In genomic region chr3:177878192-177878591, GRCh38 we compare ENCODE assay signal across 2 cellular contexts.
TF ChIP-seq lines count a peak whose summit lies in the region.

No MANE protein-coding gene starts in this region.

TF ChIP-seq in IMR-90, 13 proteins besides CTCF, POLR2A, EP300 and RAD21 (continued from another document):
- TF ChIP-seq MAFK (IDR thresholded peaks at IDR 0.05; ENCODE audit: low read depth, low read length) (no peak), CHD1 (IDR thresholded peaks at IDR 0.05; ENCODE audit: low read depth, low read length) (no peak), BHLHE40 (IDR thresholded peaks at IDR 0.05; ENCODE audit: low read depth, low read length) (no peak)
TF ChIP-seq in IMR-90: peak in this region for 0.

TF ChIP-seq in K562, 482 proteins besides CTCF, POLR2A, EP300 and RAD21 (continued from another document):
- TF ChIP-seq E2F5 (CRISPR knock-in tag; IDR thresholded peaks at IDR 0.05) (no peak), C11orf30 (IDR thresholded peaks at IDR 0.05; ENCODE audit: low read depth) (no peak), CBX8 (IDR thresholded peaks at IDR 0.05; ENCODE audit: borderline replicate concordance, extremely low read depth, low read depth, low read length, poor library complexity, severe bottlenecking) (no peak), ZNF143 (CRISPR knock-in tag; IDR thresholded peaks at IDR 0.05) (no peak), KLF1 (tag; IDR thresholded peaks at IDR 0.05) (no peak), XRCC4 (IDR thresholded peaks at IDR 0.05; ENCODE audit: extremely low read depth, insufficient read depth, insufficient read length) (no peak), MEIS2 (IDR thresholded peaks at IDR 0.05; ENCODE audit: partially characterized antibody) (peak; percentile 42), TCF3 (CRISPR knock-in tag; IDR thresholded peaks at IDR 0.05) (0 out of 2 replicates have a peak, but pooled peaks have one; percentile 8), YBX1 (IDR thresholded peaks at IDR 0.05) (no peak), SREBF2 (CRISPR knock-in tag; IDR thresholded peaks at IDR 0.05) (no peak), CBFA2T3 (IDR thresholded peaks at IDR 0.05) (peak; percentile 57), BRD9 (IDR thresholded peaks at IDR 0.05; ENCODE audit: low read depth, partially characterized antibody) (no peak), MYBL2 (IDR thresholded peaks at IDR 0.05; ENCODE audit: low read depth) (no peak), MYBL2 (CRISPR knock-in tag; IDR thresholded peaks at IDR 0.05; ENCODE audit: borderline replicate concordance) (no peak), PTRF (tag; IDR thresholded peaks at IDR 0.05) (no peak), PYGO2 (tag; IDR thresholded peaks at IDR 0.05) (no peak), XRCC5 (IDR thresholded peaks at IDR 0.05; ENCODE audit: low read depth, low read length) (no peak), PHB (CRISPR knock-in tag; IDR thresholded peaks at IDR 0.05) (no peak), RFX1 (IDR thresholded peaks at IDR 0.05) (no peak), FOXJ2 (tag; IDR thresholded peaks at IDR 0.05) (no peak), CHCHD3 (CRISPR knock-in tag; IDR thresholded peaks at IDR 0.05) (no peak), KAT7 (CRISPR knock-in tag; IDR thresholded peaks at IDR 0.05; ENCODE audit: borderline replicate concordance) (no peak), FOSL1 (tag; conservative IDR thresholded peaks at IDR 0.05) (0 out of 2 replicates have a peak, but pooled peaks have one; percentile 49), ARID1B (IDR thresholded peaks at IDR 0.05) (peak; percentile 41; the same call in 1 of the 2 replicates), NCOA1 (IDR thresholded peaks at IDR 0.05; ENCODE audit: low read depth) (no peak), TRIM28 (IDR thresholded peaks at IDR 0.05) (no peak), ZBTB40 (IDR thresholded peaks at IDR 0.05) (no peak), ZBTB40 (CRISPR knock-in tag; IDR thresholded peaks at IDR 0.05) (no peak), MXD1 (CRISPR knock-in tag; IDR thresholded peaks at IDR 0.05; ENCODE audit: borderline replicate concordance, poor library complexity, severe bottlenecking) (no peak), KDM2B (CRISPR knock-in tag; IDR thresholded peaks at IDR 0.05) (no peak), MTA2 (IDR thresholded peaks at IDR 0.05; ENCODE audit: low read depth) (0 out of 2 replicates have a peak, but pooled peaks have one; percentile 24), SFPQ (IDR thresholded peaks at IDR 0.05; ENCODE audit: low read depth, low read length) (no peak), TEAD4 (IDR thresholded peaks at IDR 0.05; ENCODE audit: low read length) (peak; percentile 70; the same call in 1 of the 2 replicates), TEAD4 (CRISPR knock-in tag; IDR thresholded peaks at IDR 0.05; ENCODE audit: borderline replicate concordance) (no peak)
- TF ChIP-seq, protein P1, sequence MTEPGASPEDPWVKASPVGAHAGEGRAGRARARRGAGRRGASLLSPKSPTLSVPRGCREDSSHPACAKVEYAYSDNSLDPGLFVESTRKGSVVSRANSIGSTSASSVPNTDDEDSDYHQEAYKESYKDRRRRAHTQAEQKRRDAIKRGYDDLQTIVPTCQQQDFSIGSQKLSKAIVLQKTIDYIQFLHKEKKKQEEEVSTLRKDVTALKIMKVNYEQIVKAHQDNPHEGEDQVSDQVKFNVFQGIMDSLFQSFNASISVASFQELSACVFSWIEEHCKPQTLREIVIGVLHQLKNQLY (CRISPR knock-in tag; conservative IDR thresholded peaks at IDR 0.05) = no peak
- TF ChIP-seq, protein P2, sequence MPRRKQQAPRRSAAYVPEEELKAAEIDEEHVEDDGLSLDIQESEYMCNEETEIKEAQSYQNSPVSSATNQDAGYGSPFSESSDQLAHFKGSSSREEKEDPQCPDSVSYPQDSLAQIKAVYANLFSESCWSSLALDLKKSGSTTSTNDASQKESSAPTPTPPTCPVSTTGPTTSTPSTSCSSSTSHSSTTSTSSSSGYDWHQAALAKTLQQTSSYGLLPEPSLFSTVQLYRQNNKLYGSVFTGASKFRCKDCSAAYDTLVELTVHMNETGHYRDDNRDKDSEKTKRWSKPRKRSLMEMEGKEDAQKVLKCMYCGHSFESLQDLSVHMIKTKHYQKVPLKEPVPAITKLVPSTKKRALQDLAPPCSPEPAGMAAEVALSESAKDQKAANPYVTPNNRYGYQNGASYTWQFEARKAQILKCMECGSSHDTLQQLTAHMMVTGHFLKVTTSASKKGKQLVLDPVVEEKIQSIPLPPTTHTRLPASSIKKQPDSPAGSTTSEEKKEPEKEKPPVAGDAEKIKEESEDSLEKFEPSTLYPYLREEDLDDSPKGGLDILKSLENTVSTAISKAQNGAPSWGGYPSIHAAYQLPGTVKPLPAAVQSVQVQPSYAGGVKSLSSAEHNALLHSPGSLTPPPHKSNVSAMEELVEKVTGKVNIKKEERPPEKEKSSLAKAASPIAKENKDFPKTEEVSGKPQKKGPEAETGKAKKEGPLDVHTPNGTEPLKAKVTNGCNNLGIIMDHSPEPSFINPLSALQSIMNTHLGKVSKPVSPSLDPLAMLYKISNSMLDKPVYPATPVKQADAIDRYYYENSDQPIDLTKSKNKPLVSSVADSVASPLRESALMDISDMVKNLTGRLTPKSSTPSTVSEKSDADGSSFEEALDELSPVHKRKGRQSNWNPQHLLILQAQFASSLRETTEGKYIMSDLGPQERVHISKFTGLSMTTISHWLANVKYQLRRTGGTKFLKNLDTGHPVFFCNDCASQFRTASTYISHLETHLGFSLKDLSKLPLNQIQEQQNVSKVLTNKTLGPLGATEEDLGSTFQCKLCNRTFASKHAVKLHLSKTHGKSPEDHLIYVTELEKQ (CRISPR knock-in tag; IDR thresholded peaks at IDR 0.05) = no peak
- TF ChIP-seq, protein P3, sequence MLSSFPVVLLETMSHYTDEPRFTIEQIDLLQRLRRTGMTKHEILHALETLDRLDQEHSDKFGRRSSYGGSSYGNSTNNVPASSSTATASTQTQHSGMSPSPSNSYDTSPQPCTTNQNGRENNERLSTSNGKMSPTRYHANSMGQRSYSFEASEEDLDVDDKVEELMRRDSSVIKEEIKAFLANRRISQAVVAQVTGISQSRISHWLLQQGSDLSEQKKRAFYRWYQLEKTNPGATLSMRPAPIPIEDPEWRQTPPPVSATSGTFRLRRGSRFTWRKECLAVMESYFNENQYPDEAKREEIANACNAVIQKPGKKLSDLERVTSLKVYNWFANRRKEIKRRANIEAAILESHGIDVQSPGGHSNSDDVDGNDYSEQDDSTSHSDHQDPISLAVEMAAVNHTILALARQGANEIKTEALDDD (IDR thresholded peaks at IDR 0.05) = peak; percentile 14; the same call in 1 of the 2 replicates
TF ChIP-seq in K562: peak in this region for 8.
